Comparison of ENCODE assay signal across 19 cellular contexts in the genomic region with DNA sequence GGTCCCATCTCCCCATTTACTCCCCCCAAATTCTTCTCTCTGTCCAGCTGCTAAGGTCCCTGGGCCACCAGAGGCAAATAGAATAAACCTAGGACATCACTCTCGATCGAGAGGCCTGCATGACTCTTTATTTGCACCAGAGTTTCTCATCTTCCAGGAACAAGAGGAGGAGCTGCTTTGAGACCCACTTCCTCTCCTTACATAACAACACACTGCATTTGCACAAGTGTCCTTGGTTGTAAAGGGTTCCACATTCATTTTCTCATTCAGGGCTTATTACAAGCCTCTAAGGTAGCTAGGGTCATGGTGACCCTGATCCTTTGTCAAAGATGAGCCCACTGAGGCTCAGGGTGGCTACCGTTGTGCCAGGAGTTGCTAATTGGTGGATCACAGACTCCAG. TPM values are rescaled to one million over a fixed set of nuclear protein-coding genes. Genes with fewer than 3 reads are reported as not detected.
DNase-seq lines count a peak whose midpoint lies in the region; ATAC-seq, FAIRE-seq and TF ChIP-seq lines count a peak whose summit lies in the region.
"Had no signal": no experiment of that assay in that cellular context is flagged by ENCODE, and none has a peak within 500 bp of the region (broad histone marks: within the 10 kb centered on the region; RNA-seq: fewer than 3 reads in every experiment).

No MANE protein-coding gene starts in this region.

- no peaks in the 10 kb centered on the region for H3K9me3 Mint-ChIP-seq in T-helper 2 cell treated with Interferon-gamma antibody and Interleukin-4, amounts not matched to agents 5 μg/mL and 100 μg/mL, for 36 hours
- H3K9me3 Mint-ChIP-seq in GM23338 = no peaks in the 10 kb centered on the region
- H3K9me3 Mint-ChIP-seq in activated T-cell treated with anti-CD3 and anti-CD28 coated beads, Interleukin-2, amount 50 U/mL, for 72 hours = no peaks in the 10 kb centered on the region
- peaks cover 0 to 4% (median 0%) of the 10 kb centered on the region in 11 donors for H3K9me3 Mint-ChIP-seq in naive thymus-derived CD4-positive, alpha-beta T cell

- H3K4me3 Mint-ChIP-seq in T-helper 2 cell treated with Interferon-gamma antibody and Interleukin-4, amounts not matched to agents 5 μg/mL and 100 μg/mL, for 36 hours = peak overlapping the region; percentile 39
- no peak overlapping the region for H3K4me3 Mint-ChIP-seq in GM23338
- peak overlapping the region; percentile 19 to 53 for H3K4me3 Mint-ChIP-seq in activated T-cell treated with anti-CD3 and anti-CD28 coated beads, Interleukin-2, amount 50 U/mL, for 72 hours
- H3K4me3 Mint-ChIP-seq in naive thymus-derived CD4-positive, alpha-beta T cell = peak overlapping the region; percentile 57 to 77 (median 70)

- 72% methylated on average over 3 of the region's 3 CpGs; no CpG with 5 or more reads in 1 of the 2 donors for WGBS in transverse colon (ENCODE audit: low coverage in 1 of 2), 2 donors

- H3K27me3 ChIP-seq in GM23338 (ENCODE audit: insufficient read depth) = no peaks in the 10 kb centered on the region
- no peaks in the 10 kb centered on the region for H3K27me3 ChIP-seq in naive thymus-derived CD4-positive, alpha-beta T cell (ENCODE audit: control insufficient read depth in 2 of 2, insufficient read depth in 2 of 2, low read length in 2 of 2)
- H3K27me3 ChIP-seq in transverse colon = no peaks in the 10 kb centered on the region
- H3K27me3 ChIP-seq: neutrophil had no signal

- H3K36me3 Mint-ChIP-seq in T-helper 2 cell treated with Interferon-gamma antibody and Interleukin-4, amounts not matched to agents 5 μg/mL and 100 μg/mL, for 36 hours (ENCODE audit: low read depth) = no peaks in the 10 kb centered on the region
- no peaks in the 10 kb centered on the region for H3K36me3 Mint-ChIP-seq in GM23338 (ENCODE audit: low read depth)
- H3K36me3 Mint-ChIP-seq in activated T-cell treated with anti-CD3 and anti-CD28 coated beads, Interleukin-2, amount 50 U/mL, for 72 hours (ENCODE audit: insufficient read depth in 2 of 2) = no peaks in the 10 kb centered on the region
- H3K36me3 Mint-ChIP-seq in naive thymus-derived CD4-positive, alpha-beta T cell = peaks cover 0 to 5% (median 0%) of the 10 kb centered on the region in 5 donors

- peaks cover 3% of the 10 kb centered on the region for H3K27me3 Mint-ChIP-seq in T-helper 2 cell treated with Interferon-gamma antibody and Interleukin-4, amounts not matched to agents 5 μg/mL and 100 μg/mL, for 36 hours (ENCODE audit: low read depth)
- H3K27me3 Mint-ChIP-seq in GM23338 (ENCODE audit: insufficient read depth, low read depth, poor library complexity) = peaks cover 18% of the 10 kb centered on the region
- no peaks in the 10 kb centered on the region for H3K27me3 Mint-ChIP-seq in activated T-cell treated with anti-CD3 and anti-CD28 coated beads, Interleukin-2, amount 50 U/mL, for 72 hours (ENCODE audit: low read depth)
- H3K27me3 Mint-ChIP-seq in naive thymus-derived CD4-positive, alpha-beta T cell = peaks cover 0 to 2% (median 0%) of the 10 kb centered on the region in 5 donors

- no peak for DNase-seq in T-helper 2 cell treated with Interferon-gamma antibody and Interleukin-4, amounts not matched to agents 5 μg/mL and 100 μg/mL, for 36 hours (ENCODE audit: low spot score)
- DNase-seq in T-helper 2 cell (no peak), GM23338 (ENCODE audit: low spot score) (no peak), epidermal melanocyte (ENCODE audit: insufficient read length, low spot score) (no peak), transverse colon (no peak), RCC 7860 (ENCODE audit: low spot score) (no peak)
- DNase-seq in activated T-cell treated with anti-CD3 and anti-CD28 coated beads, Interleukin-2, amount 50 U/mL, for 72 hours = no peak
- peak in 4 of 9 donors; percentile 20 to 48 (median 36) for DNase-seq in naive thymus-derived CD4-positive, alpha-beta T cell
- DNase-seq: Calu3; effector CD4-positive, alpha-beta T cell; GOT3; NCI-H1048; NCI-H2171; stimulated activated CD4-positive, alpha-beta T cell treated with anti-CD3 and anti-CD28 coated beads, Interleukin-4, amount 100 ng/mL, for 24 hours; WERI-Rb-1 had no signal

- intact Hi-C loops in naive thymus-derived CD4-positive, alpha-beta T cell (cut with micrococcal nuclease) = no loop called here
- intact Hi-C loops in transverse colon (cut with DNase I; ENCODE audit: low total_unique reads) = no loop called here

- H3K79me2 ChIP-seq in GM23338 (replicated peaks; ENCODE audit: insufficient read depth) = no peaks in the 10 kb centered on the region

- POLR2A ChIA-PET in naive thymus-derived CD4-positive, alpha-beta T cell (lab: Charles Lee) = interaction anchor here (0.7 to 2.1 kb wide), 7 partner anchors 9 to 97 kb away, joined by 3 to 7 read pairs (median 4); a partner anchor contains a TSS

- in situ Hi-C loops in transverse colon (cut with MboI; ENCODE audit: low pct_ligation_motif_present in 1 of 4, low pct_unique_long_range_greater_than_20kb in 1 of 4, low sequenced_read_pairs in 3 of 4) = no loop called here

- peaks cover 2% of the 10 kb centered on the region; the same call in 1 of the 2 replicates for H3F3A ChIP-seq in GM23338 (replicated peaks; ENCODE audit: low read depth)

- peaks cover 21% of the 10 kb centered on the region for H3K4me1 Mint-ChIP-seq in T-helper 2 cell treated with Interferon-gamma antibody and Interleukin-4, amounts not matched to agents 5 μg/mL and 100 μg/mL, for 36 hours (ENCODE audit: low read depth)
- peaks cover 43% of the 10 kb centered on the region for H3K4me1 Mint-ChIP-seq in GM23338
- H3K4me1 Mint-ChIP-seq in activated T-cell treated with anti-CD3 and anti-CD28 coated beads, Interleukin-2, amount 50 U/mL, for 72 hours (ENCODE audit: low read depth) = peaks cover 39% of the 10 kb centered on the region
- H3K4me1 Mint-ChIP-seq in naive thymus-derived CD4-positive, alpha-beta T cell = peaks cover 24 to 59% (median 55%) of the 10 kb centered on the region in 7 donors

- no peak for FAIRE-seq in RCC 7860 (lab: Jason Lieb, UNC)
- FAIRE-seq: A204.1, GM18507 had no signal

- TF ChIP-seq POLR2A in transverse colon (IDR thresholded peaks at IDR 0.05) = no peak

- H3K27ac ChIP-seq in GM23338 (ENCODE audit: low read depth) (peak overlapping the region; percentile 63; the same call in 1 of the 2 replicates), transverse colon (no peak overlapping the region)
- peak overlapping the region; percentile 67 for H3K27ac ChIP-seq in naive thymus-derived CD4-positive, alpha-beta T cell (ENCODE audit: low read depth, low read length)
- H3K27ac ChIP-seq: neutrophil, WERI-Rb-1 had no signal

- peak overlapping the region; percentile 87 for H3K27ac Mint-ChIP-seq in T-helper 2 cell treated with Interferon-gamma antibody and Interleukin-4, amounts not matched to agents 5 μg/mL and 100 μg/mL, for 36 hours
- no peak overlapping the region; the same call in none of the 2 replicates for H3K27ac Mint-ChIP-seq in GM23338
- peak overlapping the region; percentile 67 for H3K27ac Mint-ChIP-seq in activated T-cell treated with anti-CD3 and anti-CD28 coated beads, Interleukin-2, amount 50 U/mL, for 72 hours
- peak overlapping the region; percentile 91 to 100 (median 97) for H3K27ac Mint-ChIP-seq in naive thymus-derived CD4-positive, alpha-beta T cell

- TF ChIP-seq CTCF in GM23338 (conservative IDR thresholded peaks at IDR 0.05; ENCODE audit: low read depth in 2 of 2) (no peak), transverse colon (IDR thresholded peaks at IDR 0.05) (no peak)

- CTCF ChIA-PET in naive thymus-derived CD4-positive, alpha-beta T cell (lab: Charles Lee) = interaction anchor here (0.7 to 1.6 kb wide), 3 partner anchors 32 to 262 kb away, joined by 3 to 5 read pairs (median 4); no protein-coding TSS in a partner anchor

- TF ChIP-seq EP300 in transverse colon (IDR thresholded peaks at IDR 0.05; ENCODE audit: low read depth) = no peak

- H3K9me3 ChIP-seq in naive thymus-derived CD4-positive, alpha-beta T cell (ENCODE audit: control insufficient read depth in 2 of 3, low read length in 3 of 3) = no peaks in the 10 kb centered on the region
- H3K9me3 ChIP-seq in transverse colon = no peaks in the 10 kb centered on the region
- H3K9me3 ChIP-seq: neutrophil had no signal

- H3K4me3 ChIP-seq in GM23338 (no peak overlapping the region), transverse colon (no peak overlapping the region)
- H3K4me3 ChIP-seq in naive thymus-derived CD4-positive, alpha-beta T cell (ENCODE audit: low read length) = no peak overlapping the region
- H3K4me3 ChIP-seq: lung had no signal

- H2AFZ ChIP-seq in GM23338 = 0 out of 2 replicates have a peak overlapping the region, but pooled peaks have one; percentile 43

- H3K4me1 ChIP-seq in GM23338 (ENCODE audit: insufficient read depth) = peaks cover 34% of the 10 kb centered on the region
- H3K4me1 ChIP-seq in naive thymus-derived CD4-positive, alpha-beta T cell (ENCODE audit: control insufficient read depth in 2 of 2, insufficient read depth in 2 of 2, low read length in 2 of 2) = peaks cover 0 to 39% of the 10 kb centered on the region in 2 donors
- H3K4me1 ChIP-seq in transverse colon = peaks cover 0 to 17% (median 7%) of the 10 kb centered on the region in 4 donors

- H3K36me3 ChIP-seq in GM23338 (ENCODE audit: insufficient read depth) = no peaks in the 10 kb centered on the region
- H3K36me3 ChIP-seq in naive thymus-derived CD4-positive, alpha-beta T cell (ENCODE audit: control insufficient read depth in 2 of 3, insufficient read depth in 3 of 3, low read length in 3 of 3) = no peaks in the 10 kb centered on the region
- no peaks in the 10 kb centered on the region for H3K36me3 ChIP-seq in transverse colon
- H3K36me3 ChIP-seq: neutrophil, WERI-Rb-1 had no signal

- H4K20me1 ChIP-seq in GM23338 (replicated peaks; ENCODE audit: insufficient read depth) = no peaks in the 10 kb centered on the region

- H3K9me2 ChIP-seq in GM23338 (ENCODE audit: insufficient read depth) = no peaks in the 10 kb centered on the region

- H3K4me2 ChIP-seq in GM23338 = peak overlapping the region; percentile 55; the same call in 1 of the 2 replicates

- no peak for ATAC-seq in GM23338
- ATAC-seq in activated T-cell treated with anti-CD3 and anti-CD28 coated beads, Interleukin-2, amount 50 U/mL, for 72 hours (replicated peaks in 1 of 2) = no peak
- ATAC-seq in naive thymus-derived CD4-positive, alpha-beta T cell = peak; percentile 38

TF ChIP-seq in GM23338, 12 proteins besides CTCF, POLR2A, EP300 and RAD21 (continues in another document):
- no peak for TF ChIP-seq ZNF331 (CRISPR knock-in tag; IDR thresholded peaks at IDR 0.05; ENCODE audit: low read depth)
- TF ChIP-seq NANOG (IDR thresholded peaks at IDR 0.05; ENCODE audit: borderline replicate concordance) = no peak
- TF ChIP-seq EZH2phosphoT487 (IDR thresholded peaks at IDR 0.05; ENCODE audit: unreplicated experiment) = no peak
- no peak for TF ChIP-seq EZH2 (IDR thresholded peaks at IDR 0.05; ENCODE audit: low read depth, unreplicated experiment)
- TF ChIP-seq CREB1 (CRISPR knock-in tag; IDR thresholded peaks at IDR 0.05; ENCODE audit: low read depth) = no peak

RNA-seq across cellular contexts. Expression of a gene that starts 38.1 kb away (rescaled TPM):
- total RNA-seq in GM23338 (2014; rRNA removed; shearing (Covaris generic)) = 51.4 and 53.5 TPM in 2 replicates
- polyA plus RNA-seq in GM23338 (2016; fragmentation: Nextera tagmentation; extraction: Ambion mirVana) = 38.8 and 40.8 TPM in 2 replicates
- 10 to 100 TPM; 24.2 to 29.9 TPM for total RNA-seq in activated T-cell treated with anti-CD3 and anti-CD28 coated beads, Interleukin-2, amount 50 U/mL, for 72 hours
- total RNA-seq in naive thymus-derived CD4-positive, alpha-beta T cell = 10 to 100 TPM; 24.3 to 31.7 (median 29.3) TPM
- 10 to 100 TPM; 28.5 to 29.6 TPM for polyA plus RNA-seq in naive thymus-derived CD4-positive, alpha-beta T cell
- total RNA-seq in transverse colon = 10 to 100 TPM; 10.5 to 43.3 (median 30.8) TPM

Comparison
In these comparisons a context has a peak if more than half of its experiments do, and no peak if none do; other contexts are left out.
1. H3K27ac ChIP-seq: peak in GM23338 (single experiment) and naive thymus-derived CD4-positive, alpha-beta T cell (single experiment); none in transverse colon (0 of 4).